In the genomic region with DNA sequence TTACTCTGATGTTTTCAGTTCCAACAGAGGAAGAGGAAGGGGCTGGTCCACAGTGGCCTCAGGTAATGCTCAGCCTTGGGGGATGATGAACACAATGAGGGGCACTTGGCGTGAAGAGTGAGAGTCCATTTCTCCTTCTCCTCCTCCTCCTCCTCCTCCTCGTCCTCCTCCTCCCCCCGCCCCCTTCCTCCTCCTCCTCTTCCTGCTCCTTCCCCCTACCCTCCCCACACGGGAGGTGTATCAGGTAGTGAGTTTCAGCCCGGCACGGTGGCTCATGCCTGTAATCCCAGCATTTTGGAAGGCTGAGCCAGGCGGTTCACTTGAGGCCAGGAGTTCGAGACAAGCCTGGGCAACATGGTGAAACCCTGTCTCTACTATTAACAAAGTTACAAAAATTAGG, we compare ENCODE assay signal across 31 cellular contexts.
"Had no signal": no experiment of that assay in that cellular context is flagged by ENCODE, and none has a peak within 500 bp of the region (broad histone marks: within the 10 kb centered on the region; RNA-seq: fewer than 3 reads in every experiment).

No MANE protein-coding gene starts in this region.

- H3K4me1 ChIP-seq: pancreas had no signal

- H3K9me3 Mint-ChIP-seq: activated CD4-positive, alpha-beta memory T cell treated with anti-CD3 and anti-CD28 coated beads for 36 hours; activated CD4-positive, alpha-beta T cell treated with anti-CD3 and anti-CD28 coated beads, Interleukin-2, amount 10 ng/mL, durations not matched to agents 24 days and 14 days; central memory CD8-positive, alpha-beta T cell; nephron; T-helper 1 cell treated with Interleukin-12 subunit alpha and Interleukin-12 subunit beta and Interleukin-4 antibody, amounts not matched to agents 30 μg/mL and 1 μg/mL, for 36 hours had no signal

- H3K27ac ChIP-seq: left ventricle myocardium inferior, neutrophil, pancreas, psoas muscle, stomach, thyroid gland, upper lobe of left lung, WERI-Rb-1 had no signal

- H3K27ac Mint-ChIP-seq: activated CD4-positive, alpha-beta memory T cell treated with anti-CD3 and anti-CD28 coated beads for 36 hours; activated CD4-positive, alpha-beta T cell treated with anti-CD3 and anti-CD28 coated beads, Interleukin-2, amount 10 ng/mL, durations not matched to agents 24 days and 14 days; nephron; T-helper 1 cell treated with Interleukin-12 subunit alpha and Interleukin-12 subunit beta and Interleukin-4 antibody, amounts not matched to agents 30 μg/mL and 1 μg/mL, for 36 hours had no signal

- H3K9me3 ChIP-seq: left ventricle myocardium inferior, neutrophil, pancreas, psoas muscle, stomach, thyroid gland, upper lobe of left lung had no signal

- FAIRE-seq: bronchial epithelial cell, colon, endometrium, frontal cortex, pancreas, TTC549 had no signal

- H3K4me3 Mint-ChIP-seq: activated CD4-positive, alpha-beta memory T cell treated with anti-CD3 and anti-CD28 coated beads for 36 hours; activated CD4-positive, alpha-beta T cell treated with anti-CD3 and anti-CD28 coated beads, Interleukin-2, amount 10 ng/mL, durations not matched to agents 24 days and 14 days; central memory CD8-positive, alpha-beta T cell; nephron; stimulated activated naive B cell treated with anti-CD40 and anti-IgM and Interleukin-4, amounts not matched to agents 10 μg/mL and 1 μg/mL and 100 μg/mL, for 72 hours; T-helper 1 cell treated with Interleukin-12 subunit alpha and Interleukin-12 subunit beta and Interleukin-4 antibody, amounts not matched to agents 30 μg/mL and 1 μg/mL, for 36 hours had no signal

- H3K4me1 Mint-ChIP-seq: activated CD4-positive, alpha-beta T cell treated with anti-CD3 and anti-CD28 coated beads, Interleukin-2, amount 10 ng/mL, durations not matched to agents 24 days and 14 days had no signal

- ATAC-seq: pancreas; psoas muscle; stimulated activated naive B cell treated with anti-CD40 and anti-IgM and Interleukin-4, amounts not matched to agents 10 μg/mL and 1 μg/mL and 100 μg/mL, for 72 hours had no signal

- H3K27me3 Mint-ChIP-seq: activated CD4-positive, alpha-beta memory T cell treated with anti-CD3 and anti-CD28 coated beads for 36 hours had no signal

- H3K4me3 ChIP-seq: left ventricle myocardium inferior, pancreas, psoas muscle, smooth muscle cell, stomach, thyroid gland, upper lobe of left lung had no signal

- H3K27me3 ChIP-seq: neutrophil, pancreas, stomach, thyroid gland, upper lobe of left lung had no signal

- H3K4me2 ChIP-seq: smooth muscle cell had no signal

- H3K36me3 Mint-ChIP-seq: activated CD4-positive, alpha-beta memory T cell treated with anti-CD3 and anti-CD28 coated beads for 36 hours; stimulated activated naive B cell treated with anti-CD40 and anti-IgM and Interleukin-4, amounts not matched to agents 10 μg/mL and 1 μg/mL and 100 μg/mL, for 72 hours had no signal

- H3K36me3 ChIP-seq: left ventricle myocardium inferior, neutrophil, pancreas, thyroid gland, upper lobe of left lung had no signal

- DNase-seq: activated CD4-positive, alpha-beta memory T cell treated with anti-CD3 and anti-CD28 coated beads for 36 hours; activated CD4-positive, alpha-beta T cell treated with anti-CD3 and anti-CD28 coated beads, Interleukin-2, amount 10 ng/mL, durations not matched to agents 24 days and 14 days; activated CD4-positive, CD25-positive, alpha-beta regulatory T cell treated with anti-CD3 and anti-CD28 coated beads, Interleukin-2, amount 50 U/mL, for 72 hours; activated CD8-positive, alpha-beta memory T cell treated with anti-CD3 and anti-CD28 coated beads, Interleukin-2, amount 50 U/mL, for 4 hours; activated gamma-delta T cell; activated naive CD4-positive, alpha-beta T cell treated with anti-CD3 and anti-CD28 coated beads, Interleukin-2, amount 50 U/mL, for 16 hours; activated T-cell treated with anti-CD3 and anti-CD28 coated beads, Interleukin-2, amount 50 U/mL, for 1 hour; amygdala; effector CD4-positive, alpha-beta T cell; left ventricle myocardium inferior; psoas muscle; stimulated activated CD4-positive, alpha-beta T cell treated with anti-CD3 and anti-CD28 coated beads, Interleukin-1b, Interleukin-23, amount 100 ng/mL, for 48 hours; stimulated activated CD4-positive, alpha-beta T cell treated with anti-CD3 and anti-CD28 coated beads, Interleukin-4, amount 100 ng/mL, for 4 hours; stimulated activated CD8-positive, alpha-beta memory T cell treated with anti-CD3 and anti-CD28 coated beads, Interleukin-4, amount 100 ng/mL, for 48 hours; stimulated activated naive B cell treated with anti-CD40 and anti-IgM and Interleukin-4, amounts not matched to agents 10 μg/mL and 1 μg/mL and 100 μg/mL, for 72 hours; stomach; T-helper 9 cell; thyroid gland; upper lobe of left lung; WERI-Rb-1 had no signal
